Comparison of ENCODE assay signal across 9 cellular contexts in the genomic region with DNA sequence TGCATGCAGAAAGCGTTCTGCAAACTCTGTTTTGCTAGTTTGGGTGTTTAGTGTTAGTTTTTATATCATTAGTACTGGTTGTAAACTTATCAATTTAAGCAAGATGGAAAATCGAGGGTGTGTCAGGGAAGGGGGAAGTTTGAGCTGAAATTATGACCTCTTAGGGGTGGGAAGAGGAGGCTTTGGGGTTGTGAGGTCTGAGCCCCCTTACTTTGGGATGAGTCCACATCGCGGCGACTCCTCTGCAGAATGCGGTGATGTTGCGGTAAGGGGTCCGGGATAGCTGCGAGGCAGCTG. TPM values are rescaled to one million over a fixed set of nuclear protein-coding genes. Genes with fewer than 3 reads are reported as not detected.
DNase-seq lines count a peak whose midpoint lies in the region; ATAC-seq and TF ChIP-seq lines count a peak whose summit lies in the region.
"Had no signal": no experiment of that assay in that cellular context is flagged by ENCODE, and none has a peak within 500 bp of the region (broad histone marks: within the 10 kb centered on the region; RNA-seq: fewer than 3 reads in every experiment).

No MANE protein-coding gene starts in this region.

- POLR2A ChIA-PET in WTC11 (lab: Charles Lee) = interaction anchor here (0.5 kb wide), 1 partner anchor 109 kb away, joined by 3 read pairs; no protein-coding TSS in a partner anchor

- H3K4me1 Mint-ChIP-seq in activated T-cell treated with anti-CD3 and anti-CD28 coated beads, Interleukin-2, amount 50 U/mL, for 72 hours (ENCODE audit: low read depth) = peaks cover 26% of the 10 kb centered on the region
- H3K4me1 Mint-ChIP-seq in WTC11 = peaks cover 14% of the 10 kb centered on the region

- no peak for DNase-seq in activated T-cell treated with anti-CD3 and anti-CD28 coated beads, Interleukin-2, amount 50 U/mL, for 72 hours
- DNase-seq in activated T-cell treated with anti-CD3 and anti-CD28 coated beads, Interleukin-2, amount 50 U/mL, for 1 hour = no peak
- DNase-seq in WTC11 (ENCODE audit: low spot score) = no peak

- H3K4me3 ChIP-seq in iPS-18a (ENCODE audit: low read length) (peak overlapping the region; percentile 37), thymus (ENCODE audit: low read length) (peak overlapping the region; percentile 87)

- H3K36me3 Mint-ChIP-seq in activated T-cell treated with anti-CD3 and anti-CD28 coated beads, Interleukin-2, amount 50 U/mL, for 72 hours (ENCODE audit: insufficient read depth in 2 of 2) = peaks cover 0 to 3% of the 10 kb centered on the region in 2 donors
- no peaks in the 10 kb centered on the region; the same call in 1 of the 2 replicates for H3K36me3 Mint-ChIP-seq in WTC11

- H3K27me3 Mint-ChIP-seq in activated T-cell treated with anti-CD3 and anti-CD28 coated beads, Interleukin-2, amount 50 U/mL, for 72 hours (ENCODE audit: low read depth) = no peaks in the 10 kb centered on the region
- H3K27me3 Mint-ChIP-seq in WTC11 (ENCODE audit: low read depth) = peaks cover 4% of the 10 kb centered on the region

- H3K4me1 ChIP-seq in iPS-18a (ENCODE audit: control insufficient read depth, low read depth, low read length) (peaks cover 9% of the 10 kb centered on the region), thymus (ENCODE audit: control insufficient read depth, insufficient read depth, low read length) (peaks cover 10% of the 10 kb centered on the region)

- H3K36me3 ChIP-seq in iPS-18a (ENCODE audit: control insufficient read depth, low read depth, low read length) (no peaks in the 10 kb centered on the region), thymus (ENCODE audit: control insufficient read depth, insufficient read depth) (peaks cover 12% of the 10 kb centered on the region)

- H3K9me3 ChIP-seq in iPS-18a (ENCODE audit: control insufficient read depth, low read depth, low read length) = no peaks in the 10 kb centered on the region
- H3K9me3 ChIP-seq in thymus (ENCODE audit: control insufficient read depth) = no peaks in the 10 kb centered on the region
- H3K9me3 ChIP-seq: BLaER1 treated with 17β-estradiol and CSF1 and Interleukin-3, amounts not matched to agents 10 nM and 100 nM had no signal

- no peak overlapping the region for H3K27ac ChIP-seq in iPS-18a (ENCODE audit: low read length)
- H3K27ac ChIP-seq in thymus (ENCODE audit: low read depth) = no peak overlapping the region

- 16% methylated on average over 9 of the region's 9 CpGs for WGBS in thymus

- CTCF ChIA-PET in WTC11 (lab: Charles Lee) = interaction anchor here (0.8 to 1.9 kb wide), 6 partner anchors 67 to 139 kb away, joined by 3 to 4 read pairs (median 4); a partner anchor contains a TSS

- H3K9ac ChIP-seq in iPS-18a (ENCODE audit: low read length) = no peak overlapping the region

- H3K9me3 Mint-ChIP-seq in activated T-cell treated with anti-CD3 and anti-CD28 coated beads, Interleukin-2, amount 50 U/mL, for 72 hours = peaks cover 0 to 2% of the 10 kb centered on the region in 2 donors
- H3K9me3 Mint-ChIP-seq in WTC11 = no peaks in the 10 kb centered on the region

- TF ChIP-seq CTCF in WTC11 (IDR thresholded peaks at IDR 0.05) = no peak

- peak overlapping the region; percentile 88 to 95 for H3K4me3 Mint-ChIP-seq in activated T-cell treated with anti-CD3 and anti-CD28 coated beads, Interleukin-2, amount 50 U/mL, for 72 hours
- H3K4me3 Mint-ChIP-seq in WTC11 = peak overlapping the region; percentile 81

- H3K27me3 ChIP-seq in iPS-18a (ENCODE audit: control insufficient read depth, insufficient read depth, low read length) (no peaks in the 10 kb centered on the region), thymus (ENCODE audit: control insufficient read depth, insufficient read depth) (no peaks in the 10 kb centered on the region)
- H3K27me3 ChIP-seq: BLaER1 treated with 17β-estradiol and CSF1 and Interleukin-3, amounts not matched to agents 10 nM and 100 nM had no signal

- H3K27ac Mint-ChIP-seq in activated T-cell treated with anti-CD3 and anti-CD28 coated beads, Interleukin-2, amount 50 U/mL, for 72 hours = peak overlapping the region; percentile 100
- H3K27ac Mint-ChIP-seq in WTC11 = no peak overlapping the region

- no peak for ATAC-seq in activated T-cell treated with anti-CD3 and anti-CD28 coated beads, Interleukin-2, amount 50 U/mL, for 72 hours (replicated peaks in 1 of 2)
- ATAC-seq in WTC11 (peak; percentile 65; the same call in 1 of the 2 replicates), HG02970 (IDR thresholded peaks at IDR 0.05; ENCODE audit: low FRiP score, unreplicated experiment) (no peak), HG02588 (IDR thresholded peaks at IDR 0.05; ENCODE audit: unreplicated experiment) (no peak), GM21786 (IDR thresholded peaks at IDR 0.05; ENCODE audit: unreplicated experiment) (no peak)

TF ChIP-seq in WTC11, 78 proteins besides CTCF, POLR2A, EP300 and RAD21 (continues in another document):
- TF ChIP-seq NR2C2 (CRISPR knock-in tag; IDR thresholded peaks at IDR 0.05) (no peak), ZNF396 (CRISPR knock-in tag; IDR thresholded peaks at IDR 0.05; ENCODE audit: borderline replicate concordance) (no peak), JAZF1 (CRISPR knock-in tag; IDR thresholded peaks at IDR 0.05) (no peak), JUN (CRISPR knock-in tag; IDR thresholded peaks at IDR 0.05) (no peak), RELA (CRISPR knock-in tag; IDR thresholded peaks at IDR 0.05; ENCODE audit: borderline replicate concordance) (no peak), ZNF423 (CRISPR knock-in tag; IDR thresholded peaks at IDR 0.05) (no peak), TP53 (CRISPR knock-in tag; IDR thresholded peaks at IDR 0.05) (no peak), NR1H2 (CRISPR knock-in tag; IDR thresholded peaks at IDR 0.05) (no peak), ATF1 (CRISPR knock-in tag; IDR thresholded peaks at IDR 0.05) (no peak), GABPB1 (CRISPR knock-in tag; IDR thresholded peaks at IDR 0.05) (no peak), CBFB (CRISPR knock-in tag; IDR thresholded peaks at IDR 0.05; ENCODE audit: low read depth) (no peak)
- TF ChIP-seq, protein P1, sequence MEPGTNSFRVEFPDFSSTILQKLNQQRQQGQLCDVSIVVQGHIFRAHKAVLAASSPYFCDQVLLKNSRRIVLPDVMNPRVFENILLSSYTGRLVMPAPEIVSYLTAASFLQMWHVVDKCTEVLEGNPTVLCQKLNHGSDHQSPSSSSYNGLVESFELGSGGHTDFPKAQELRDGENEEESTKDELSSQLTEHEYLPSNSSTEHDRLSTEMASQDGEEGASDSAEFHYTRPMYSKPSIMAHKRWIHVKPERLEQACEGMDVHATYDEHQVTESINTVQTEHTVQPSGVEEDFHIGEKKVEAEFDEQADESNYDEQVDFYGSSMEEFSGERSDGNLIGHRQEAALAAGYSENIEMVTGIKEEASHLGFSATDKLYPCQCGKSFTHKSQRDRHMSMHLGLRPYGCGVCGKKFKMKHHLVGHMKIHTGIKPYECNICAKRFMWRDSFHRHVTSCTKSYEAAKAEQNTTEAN (CRISPR knock-in tag; IDR thresholded peaks at IDR 0.05) = no peak
- TF ChIP-seq, protein P2, sequence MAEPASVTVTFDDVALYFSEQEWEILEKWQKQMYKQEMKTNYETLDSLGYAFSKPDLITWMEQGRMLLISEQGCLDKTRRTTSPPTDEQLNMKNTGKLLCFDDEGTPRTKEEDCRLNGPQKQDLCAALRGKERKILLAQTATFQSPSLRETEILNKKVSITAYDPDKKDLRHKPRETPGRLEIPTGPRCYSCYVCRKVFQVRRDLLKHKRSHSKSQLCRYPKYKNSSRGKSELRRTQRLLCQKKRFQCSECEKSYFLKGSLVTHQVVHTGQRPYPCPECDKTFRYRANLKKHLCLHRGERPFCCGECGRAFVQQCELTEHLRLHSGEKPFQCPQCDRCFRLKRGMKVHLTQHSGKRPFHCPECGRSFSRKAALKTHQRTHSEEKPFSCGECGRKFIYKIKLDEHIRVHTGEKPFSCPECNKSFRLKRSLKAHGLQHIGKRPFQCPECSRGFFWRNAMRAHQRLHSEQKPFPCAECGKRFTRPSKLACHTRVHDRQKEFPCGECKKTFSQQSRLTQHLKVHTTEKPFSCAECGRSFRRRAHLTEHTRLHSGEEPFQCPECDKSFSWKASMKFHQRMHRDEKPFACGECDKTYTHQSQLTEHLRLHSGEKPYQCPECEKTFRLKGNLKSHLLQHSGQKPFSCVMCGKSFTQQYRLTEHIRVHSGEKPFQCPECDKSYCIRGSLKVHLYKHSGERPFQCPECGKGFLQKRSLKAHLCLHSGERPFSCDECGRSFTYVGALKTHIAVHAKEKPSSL (CRISPR knock-in tag; conservative IDR thresholded peaks at IDR 0.05) = no peak
- TF ChIP-seq, protein P3, sequence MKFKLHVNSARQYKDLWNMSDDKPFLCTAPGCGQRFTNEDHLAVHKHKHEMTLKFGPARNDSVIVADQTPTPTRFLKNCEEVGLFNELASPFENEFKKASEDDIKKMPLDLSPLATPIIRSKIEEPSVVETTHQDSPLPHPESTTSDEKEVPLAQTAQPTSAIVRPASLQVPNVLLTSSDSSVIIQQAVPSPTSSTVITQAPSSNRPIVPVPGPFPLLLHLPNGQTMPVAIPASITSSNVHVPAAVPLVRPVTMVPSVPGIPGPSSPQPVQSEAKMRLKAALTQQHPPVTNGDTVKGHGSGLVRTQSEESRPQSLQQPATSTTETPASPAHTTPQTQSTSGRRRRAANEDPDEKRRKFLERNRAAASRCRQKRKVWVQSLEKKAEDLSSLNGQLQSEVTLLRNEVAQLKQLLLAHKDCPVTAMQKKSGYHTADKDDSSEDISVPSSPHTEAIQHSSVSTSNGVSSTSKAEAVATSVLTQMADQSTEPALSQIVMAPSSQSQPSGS (CRISPR knock-in tag; IDR thresholded peaks at IDR 0.05; ENCODE audit: borderline replicate concordance, low read depth) = no peak
- TF ChIP-seq, protein P4, sequence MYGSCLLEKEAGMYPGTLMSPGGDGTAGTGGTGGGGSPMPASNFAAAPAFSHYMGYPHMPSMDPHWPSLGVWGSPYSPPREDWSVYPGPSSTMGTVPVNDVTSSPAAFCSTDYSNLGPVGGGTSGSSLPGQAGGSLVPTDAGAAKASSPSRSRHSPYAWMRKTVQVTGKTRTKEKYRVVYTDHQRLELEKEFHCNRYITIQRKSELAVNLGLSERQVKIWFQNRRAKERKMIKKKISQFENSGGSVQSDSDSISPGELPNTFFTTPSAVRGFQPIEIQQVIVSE (CRISPR knock-in tag; IDR thresholded peaks at IDR 0.05; ENCODE audit: borderline replicate concordance) = no peak

RNA-seq across cellular contexts. Expression of a gene that starts 0.7 kb away (rescaled TPM):
- 100 to 1,000 TPM in 1 of 2 donors, 10 to 100 TPM in 1; 96.5 to 107 TPM for total RNA-seq in activated T-cell treated with anti-CD3 and anti-CD28 coated beads, Interleukin-2, amount 50 U/mL, for 72 hours
- 136 to 149 TPM (median 139 TPM) in 3 replicates for total RNA-seq in WTC11 (2021)
- polyA plus RNA-seq in thymus = 61.8 TPM

RNA-seq across cellular contexts. Expression of a gene that starts 18.4 kb away (rescaled TPM):
- total RNA-seq in activated T-cell treated with anti-CD3 and anti-CD28 coated beads, Interleukin-2, amount 50 U/mL, for 72 hours = 10 to 100 TPM; 13.6 to 17.7 TPM
- total RNA-seq in WTC11 (2021) = 27.7 to 33.6 TPM (median 28.9 TPM) in 3 replicates
- polyA plus RNA-seq in thymus = 19.1 TPM

RNA-seq across cellular contexts. Expression of a gene that starts 24.4 kb away (rescaled TPM):
- 100 to 1,000 TPM; 219 to 252 TPM for total RNA-seq in activated T-cell treated with anti-CD3 and anti-CD28 coated beads, Interleukin-2, amount 50 U/mL, for 72 hours
- total RNA-seq in WTC11 (2021) = 338 to 360 TPM (median 339 TPM) in 3 replicates
- polyA plus RNA-seq in thymus = 112 TPM

RNA-seq across cellular contexts. Expression of a gene that starts 55.2 kb away (rescaled TPM):
- total RNA-seq in activated T-cell treated with anti-CD3 and anti-CD28 coated beads, Interleukin-2, amount 50 U/mL, for 72 hours = 1,000 to 10,000 TPM; 1,293 to 1,490 TPM
- 1,932 to 2,169 TPM (median 2,158 TPM) in 3 replicates for total RNA-seq in WTC11 (2021)
- 3,095 TPM for polyA plus RNA-seq in thymus
